1 cellular context compared by ENCODE assay signal in the genomic region with DNA sequence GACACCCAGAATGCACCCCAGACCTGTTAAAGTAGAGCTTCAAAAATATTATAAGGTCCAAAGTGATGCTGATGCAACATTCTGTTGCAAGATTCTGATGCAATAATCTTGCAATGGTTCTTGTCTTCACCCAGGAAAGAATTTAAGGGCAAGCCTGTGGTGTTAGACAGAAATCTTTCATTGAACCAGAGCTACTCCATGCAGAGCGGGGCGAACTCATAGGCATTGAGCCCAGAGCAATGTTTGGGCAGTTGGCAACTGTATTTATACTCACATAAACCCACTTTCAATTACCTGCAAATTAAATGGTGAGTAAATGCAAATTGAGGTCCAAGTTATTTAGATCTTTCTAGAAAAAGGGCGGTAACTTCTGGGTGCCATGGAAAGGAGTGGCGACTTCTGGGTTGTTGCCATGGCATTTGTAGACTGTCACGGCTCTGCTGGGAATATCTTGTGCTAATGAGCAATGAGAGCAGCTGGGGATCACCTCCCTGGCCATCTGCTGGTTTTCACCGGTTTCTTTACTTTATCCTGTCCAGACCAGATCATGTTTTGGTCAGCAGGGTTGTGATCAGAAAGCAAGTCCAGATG.
A peak's percentile ranks its signal among the peaks of the same experiment; 100 is the strongest.
TF ChIP-seq lines count a peak whose summit lies in the region.

No MANE protein-coding gene starts in this region.

TF ChIP-seq in K562, 482 proteins besides CTCF, POLR2A, EP300 and RAD21 (continued from another document and continues in another):
- TF ChIP-seq, protein P1, sequence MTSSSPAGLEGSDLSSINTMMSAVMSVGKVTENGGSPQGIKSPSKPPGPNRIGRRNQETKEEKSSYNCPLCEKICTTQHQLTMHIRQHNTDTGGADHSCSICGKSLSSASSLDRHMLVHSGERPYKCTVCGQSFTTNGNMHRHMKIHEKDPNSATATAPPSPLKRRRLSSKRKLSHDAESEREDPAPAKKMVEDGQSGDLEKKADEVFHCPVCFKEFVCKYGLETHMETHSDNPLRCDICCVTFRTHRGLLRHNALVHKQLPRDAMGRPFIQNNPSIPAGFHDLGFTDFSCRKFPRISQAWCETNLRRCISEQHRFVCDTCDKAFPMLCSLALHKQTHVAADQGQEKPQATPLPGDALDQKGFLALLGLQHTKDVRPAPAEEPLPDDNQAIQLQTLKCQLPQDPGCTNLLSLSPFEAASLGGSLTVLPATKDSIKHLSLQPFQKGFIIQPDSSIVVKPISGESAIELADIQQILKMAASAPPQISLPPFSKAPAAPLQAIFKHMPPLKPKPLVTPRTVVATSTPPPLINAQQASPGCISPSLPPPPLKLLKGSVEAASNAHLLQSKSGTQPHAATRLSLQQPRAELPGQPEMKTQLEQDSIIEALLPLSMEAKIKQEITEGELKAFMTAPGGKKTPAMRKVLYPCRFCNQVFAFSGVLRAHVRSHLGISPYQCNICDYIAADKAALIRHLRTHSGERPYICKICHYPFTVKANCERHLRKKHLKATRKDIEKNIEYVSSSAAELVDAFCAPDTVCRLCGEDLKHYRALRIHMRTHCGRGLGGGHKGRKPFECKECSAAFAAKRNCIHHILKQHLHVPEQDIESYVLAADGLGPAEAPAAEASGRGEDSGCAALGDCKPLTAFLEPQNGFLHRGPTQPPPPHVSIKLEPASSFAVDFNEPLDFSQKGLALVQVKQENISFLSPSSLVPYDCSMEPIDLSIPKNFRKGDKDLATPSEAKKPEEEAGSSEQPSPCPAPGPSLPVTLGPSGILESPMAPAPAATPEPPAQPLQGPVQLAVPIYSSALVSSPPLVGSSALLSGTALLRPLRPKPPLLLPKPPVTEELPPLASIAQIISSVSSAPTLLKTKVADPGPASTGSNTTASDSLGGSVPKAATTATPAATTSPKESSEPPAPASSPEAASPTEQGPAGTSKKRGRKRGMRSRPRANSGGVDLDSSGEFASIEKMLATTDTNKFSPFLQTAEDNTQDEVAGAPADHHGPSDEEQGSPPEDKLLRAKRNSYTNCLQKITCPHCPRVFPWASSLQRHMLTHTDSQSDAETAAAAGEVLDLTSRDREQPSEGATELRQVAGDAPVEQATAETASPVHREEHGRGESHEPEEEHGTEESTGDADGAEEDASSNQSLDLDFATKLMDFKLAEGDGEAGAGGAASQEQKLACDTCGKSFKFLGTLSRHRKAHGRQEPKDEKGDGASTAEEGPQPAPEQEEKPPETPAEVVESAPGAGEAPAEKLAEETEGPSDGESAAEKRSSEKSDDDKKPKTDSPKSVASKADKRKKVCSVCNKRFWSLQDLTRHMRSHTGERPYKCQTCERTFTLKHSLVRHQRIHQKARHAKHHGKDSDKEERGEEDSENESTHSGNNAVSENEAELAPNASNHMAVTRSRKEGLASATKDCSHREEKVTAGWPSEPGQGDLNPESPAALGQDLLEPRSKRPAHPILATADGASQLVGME (CRISPR knock-in tag; IDR thresholded peaks at IDR 0.05): peak; percentile 100
- TF ChIP-seq STAG1 (CRISPR knock-in tag; IDR thresholded peaks at IDR 0.05; ENCODE audit: borderline replicate concordance): no peak
- TF ChIP-seq MAZ (CRISPR knock-in tag; conservative IDR thresholded peaks at IDR 0.05 in 1 of 2, IDR thresholded peaks at IDR 0.05 in 1 of 2): peak in 1 of 2 experiments; percentile 99; a peak in 2 of 4 replicates
- TF ChIP-seq, protein P2, sequence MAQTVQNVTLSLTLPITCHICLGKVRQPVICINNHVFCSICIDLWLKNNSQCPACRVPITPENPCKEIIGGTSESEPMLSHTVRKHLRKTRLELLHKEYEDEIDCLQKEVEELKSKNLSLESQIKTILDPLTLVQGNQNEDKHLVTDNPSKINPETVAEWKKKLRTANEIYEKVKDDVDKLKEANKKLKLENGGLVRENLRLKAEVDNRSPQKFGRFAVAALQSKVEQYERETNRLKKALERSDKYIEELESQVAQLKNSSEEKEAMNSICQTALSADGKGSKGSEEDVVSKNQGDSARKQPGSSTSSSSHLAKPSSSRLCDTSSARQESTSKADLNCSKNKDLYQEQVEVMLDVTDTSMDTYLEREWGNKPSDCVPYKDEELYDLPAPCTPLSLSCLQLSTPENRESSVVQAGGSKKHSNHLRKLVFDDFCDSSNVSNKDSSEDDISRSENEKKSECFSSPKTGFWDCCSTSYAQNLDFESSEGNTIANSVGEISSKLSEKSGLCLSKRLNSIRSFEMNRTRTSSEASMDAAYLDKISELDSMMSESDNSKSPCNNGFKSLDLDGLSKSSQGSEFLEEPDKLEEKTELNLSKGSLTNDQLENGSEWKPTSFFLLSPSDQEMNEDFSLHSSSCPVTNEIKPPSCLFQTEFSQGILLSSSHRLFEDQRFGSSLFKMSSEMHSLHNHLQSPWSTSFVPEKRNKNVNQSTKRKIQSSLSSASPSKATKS (CRISPR knock-in tag; IDR thresholded peaks at IDR 0.05): peak; percentile 100
- TF ChIP-seq ZNF764 (CRISPR knock-in tag; IDR thresholded peaks at IDR 0.05; ENCODE audit: low read depth): no peak
- peak; percentile 96 for TF ChIP-seq DEAF1 (CRISPR knock-in tag; IDR thresholded peaks at IDR 0.05)
- TF ChIP-seq GTF3C2 (IDR thresholded peaks at IDR 0.05; ENCODE audit: borderline replicate concordance, extremely low read depth, insufficient read length): no peak
- TF ChIP-seq ELF4 (CRISPR knock-in tag; IDR thresholded peaks at IDR 0.05): peak; percentile 99
- TF ChIP-seq ZBTB8A (IDR thresholded peaks at IDR 0.05; ENCODE audit: partially characterized antibody): no peak
- TF ChIP-seq HIVEP1 (CRISPR knock-in tag; IDR thresholded peaks at IDR 0.05): peak; percentile 100
- TF ChIP-seq ZC3H8 (IDR thresholded peaks at IDR 0.05): no peak
- no peak for TF ChIP-seq MCM3 (IDR thresholded peaks at IDR 0.05)
- TF ChIP-seq, protein P3, sequence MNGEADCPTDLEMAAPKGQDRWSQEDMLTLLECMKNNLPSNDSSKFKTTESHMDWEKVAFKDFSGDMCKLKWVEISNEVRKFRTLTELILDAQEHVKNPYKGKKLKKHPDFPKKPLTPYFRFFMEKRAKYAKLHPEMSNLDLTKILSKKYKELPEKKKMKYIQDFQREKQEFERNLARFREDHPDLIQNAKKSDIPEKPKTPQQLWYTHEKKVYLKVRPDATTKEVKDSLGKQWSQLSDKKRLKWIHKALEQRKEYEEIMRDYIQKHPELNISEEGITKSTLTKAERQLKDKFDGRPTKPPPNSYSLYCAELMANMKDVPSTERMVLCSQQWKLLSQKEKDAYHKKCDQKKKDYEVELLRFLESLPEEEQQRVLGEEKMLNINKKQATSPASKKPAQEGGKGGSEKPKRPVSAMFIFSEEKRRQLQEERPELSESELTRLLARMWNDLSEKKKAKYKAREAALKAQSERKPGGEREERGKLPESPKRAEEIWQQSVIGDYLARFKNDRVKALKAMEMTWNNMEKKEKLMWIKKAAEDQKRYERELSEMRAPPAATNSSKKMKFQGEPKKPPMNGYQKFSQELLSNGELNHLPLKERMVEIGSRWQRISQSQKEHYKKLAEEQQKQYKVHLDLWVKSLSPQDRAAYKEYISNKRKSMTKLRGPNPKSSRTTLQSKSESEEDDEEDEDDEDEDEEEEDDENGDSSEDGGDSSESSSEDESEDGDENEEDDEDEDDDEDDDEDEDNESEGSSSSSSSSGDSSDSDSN (IDR thresholded peaks at IDR 0.05; ENCODE audit: borderline replicate concordance in 1 of 2, low read depth in 2 of 2, low read length in 2 of 2): no peak
- TF ChIP-seq, protein P4, sequence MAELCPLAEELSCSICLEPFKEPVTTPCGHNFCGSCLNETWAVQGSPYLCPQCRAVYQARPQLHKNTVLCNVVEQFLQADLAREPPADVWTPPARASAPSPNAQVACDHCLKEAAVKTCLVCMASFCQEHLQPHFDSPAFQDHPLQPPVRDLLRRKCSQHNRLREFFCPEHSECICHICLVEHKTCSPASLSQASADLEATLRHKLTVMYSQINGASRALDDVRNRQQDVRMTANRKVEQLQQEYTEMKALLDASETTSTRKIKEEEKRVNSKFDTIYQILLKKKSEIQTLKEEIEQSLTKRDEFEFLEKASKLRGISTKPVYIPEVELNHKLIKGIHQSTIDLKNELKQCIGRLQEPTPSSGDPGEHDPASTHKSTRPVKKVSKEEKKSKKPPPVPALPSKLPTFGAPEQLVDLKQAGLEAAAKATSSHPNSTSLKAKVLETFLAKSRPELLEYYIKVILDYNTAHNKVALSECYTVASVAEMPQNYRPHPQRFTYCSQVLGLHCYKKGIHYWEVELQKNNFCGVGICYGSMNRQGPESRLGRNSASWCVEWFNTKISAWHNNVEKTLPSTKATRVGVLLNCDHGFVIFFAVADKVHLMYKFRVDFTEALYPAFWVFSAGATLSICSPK (IDR thresholded peaks at IDR 0.05; ENCODE audit: borderline replicate concordance): no peak
- no peak for TF ChIP-seq MCM5 (IDR thresholded peaks at IDR 0.05; ENCODE audit: low read depth)
- TF ChIP-seq PCBP1 (IDR thresholded peaks at IDR 0.05; ENCODE audit: low read depth, low read length, poor library complexity, severe bottlenecking): no peak
- TF ChIP-seq FOXM1 (IDR thresholded peaks at IDR 0.05; ENCODE audit: low read depth): no peak
- TF ChIP-seq FOXM1 (CRISPR knock-in tag; IDR thresholded peaks at IDR 0.05; ENCODE audit: low read depth): no peak
- peak; percentile 100 for TF ChIP-seq ZNF354B (CRISPR knock-in tag; IDR thresholded peaks at IDR 0.05)
- TF ChIP-seq NFIC (IDR thresholded peaks at IDR 0.05): no peak
- TF ChIP-seq NR4A1 (CRISPR knock-in tag; IDR thresholded peaks at IDR 0.05): peak; percentile 97; the same call in 1 of the 2 replicates
- peak; percentile 99 for TF ChIP-seq NR4A1 (tag; IDR thresholded peaks at IDR 0.05)
- TF ChIP-seq DIDO1 (tag; IDR thresholded peaks at IDR 0.05; ENCODE audit: low read depth): peak; percentile 99
- TF ChIP-seq ZNF253 (CRISPR knock-in tag; conservative IDR thresholded peaks at IDR 0.05): no peak
- peak; percentile 76 for TF ChIP-seq MAFG (tag; conservative IDR thresholded peaks at IDR 0.05)
- peak; percentile 95 for TF ChIP-seq STAT5B (CRISPR knock-in tag; IDR thresholded peaks at IDR 0.05)
- peak; percentile 77; the same call in 1 of the 2 replicates for TF ChIP-seq ZNF592 (IDR thresholded peaks at IDR 0.05)
- TF ChIP-seq, protein P5, sequence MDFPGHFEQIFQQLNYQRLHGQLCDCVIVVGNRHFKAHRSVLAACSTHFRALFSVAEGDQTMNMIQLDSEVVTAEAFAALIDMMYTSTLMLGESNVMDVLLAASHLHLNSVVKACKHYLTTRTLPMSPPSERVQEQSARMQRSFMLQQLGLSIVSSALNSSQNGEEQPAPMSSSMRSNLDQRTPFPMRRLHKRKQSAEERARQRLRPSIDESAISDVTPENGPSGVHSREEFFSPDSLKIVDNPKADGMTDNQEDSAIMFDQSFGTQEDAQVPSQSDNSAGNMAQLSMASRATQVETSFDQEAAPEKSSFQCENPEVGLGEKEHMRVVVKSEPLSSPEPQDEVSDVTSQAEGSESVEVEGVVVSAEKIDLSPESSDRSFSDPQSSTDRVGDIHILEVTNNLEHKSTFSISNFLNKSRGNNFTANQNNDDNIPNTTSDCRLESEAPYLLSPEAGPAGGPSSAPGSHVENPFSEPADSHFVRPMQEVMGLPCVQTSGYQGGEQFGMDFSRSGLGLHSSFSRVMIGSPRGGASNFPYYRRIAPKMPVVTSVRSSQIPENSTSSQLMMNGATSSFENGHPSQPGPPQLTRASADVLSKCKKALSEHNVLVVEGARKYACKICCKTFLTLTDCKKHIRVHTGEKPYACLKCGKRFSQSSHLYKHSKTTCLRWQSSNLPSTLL (IDR thresholded peaks at IDR 0.05): no peak
- peak; percentile 98 for TF ChIP-seq POLR2H (tag; IDR thresholded peaks at IDR 0.05; ENCODE audit: low read depth)
